Comparison of ENCODE assay signal across 11 cellular contexts in genomic region chrX:39953879-39954278, GRCh38.
DNase-seq lines count a peak whose midpoint lies in the region; ATAC-seq, FAIRE-seq and TF ChIP-seq lines count a peak whose summit lies in the region.
"Had no signal": no experiment of that assay in that cellular context is flagged by ENCODE, and none has a peak within 500 bp of the region (broad histone marks: within the 10 kb centered on the region; RNA-seq: fewer than 3 reads in every experiment).

No MANE protein-coding gene starts in this region.

- no peak for ATAC-seq in GM19351 (IDR thresholded peaks at IDR 0.05; ENCODE audit: unreplicated experiment)

- H3K4me1 Mint-ChIP-seq in activated CD4-positive, alpha-beta memory T cell treated with anti-CD3 and anti-CD28 coated beads, Interleukin-2, amount 10 ng/mL, durations not matched to agents 7 days and 5 days, result peaks cover 6% of the 10 kb centered on the region

- no peak overlapping the region for H3K4me3 ChIP-seq in SJCRH30
- no peak overlapping the region for H3K4me3 ChIP-seq in cardiac muscle cell

- no peaks in the 10 kb centered on the region for H3K27me3 Mint-ChIP-seq in activated CD4-positive, alpha-beta memory T cell treated with anti-CD3 and anti-CD28 coated beads, Interleukin-2, amount 10 ng/mL, durations not matched to agents 7 days and 5 days

- POLR2A ChIA-PET in activated CD4-positive, alpha-beta memory T cell treated with anti-CD3 and anti-CD28 coated beads, Interleukin-2, amount 10 ng/mL, durations not matched to agents 7 days and 5 days (lab: Charles Lee), result no interaction called here

- H3K4me1 ChIP-seq in SJCRH30, result peaks cover 14% of the 10 kb centered on the region
- H3K4me1 ChIP-seq in cardiac muscle cell (ENCODE audit: low read depth), result peaks cover 19% of the 10 kb centered on the region

- H3K36me3 ChIP-seq in SJCRH30 (no peaks in the 10 kb centered on the region), cardiac muscle cell (no peaks in the 10 kb centered on the region)

- no peak overlapping the region for H3K27ac ChIP-seq in SJCRH30
- no peak overlapping the region for H3K27ac ChIP-seq in cardiac muscle cell

- DNase-seq in HTR-8/SVneo (ENCODE audit: insufficient read length, low spot score), result peak; percentile 45
- DNase-seq in SJCRH30, result peak; percentile 62 to 66
- DNase-seq in cardiac muscle cell (ENCODE audit: low read depth in 1 of 2, low spot score in 1 of 2), result peak; percentile 41 to 48
- peak; percentile 24 for DNase-seq in smooth muscle cell of the brain vasculature (ENCODE audit: low read depth, low spot score)
- DNase-seq in activated CD4-positive, alpha-beta memory T cell treated with anti-CD3 and anti-CD28 coated beads, Interleukin-2, amount 10 ng/mL, durations not matched to agents 7 days and 5 days, result no peak
- no peak for DNase-seq in NCI-H187 (lab: John Stamatoyannopoulos, UW)
- DNase-seq in stimulated activated CD8-positive, alpha-beta memory T cell treated with anti-CD3 and anti-CD28 coated beads, Interleukin-4, amount 100 ng/mL, for 48 hours, result no peak
- DNase-seq: activated CD8-positive, alpha-beta memory T cell treated with anti-CD3 and anti-CD28 coated beads, Interleukin-2, amount 50 U/mL, for 4 hours; NCI-H82 had no signal

- H3K9me3 ChIP-seq in SJCRH30 (replicated peaks) (no peaks in the 10 kb centered on the region), cardiac muscle cell (ENCODE audit: low read depth) (no peaks in the 10 kb centered on the region)

- H3K27me3 ChIP-seq in SJCRH30 (no peaks in the 10 kb centered on the region), cardiac muscle cell (no peaks in the 10 kb centered on the region)

- no peaks in the 10 kb centered on the region for H3K9me3 Mint-ChIP-seq in activated CD4-positive, alpha-beta memory T cell treated with anti-CD3 and anti-CD28 coated beads, Interleukin-2, amount 10 ng/mL, durations not matched to agents 7 days and 5 days

- H3K36me3 Mint-ChIP-seq in activated CD4-positive, alpha-beta memory T cell treated with anti-CD3 and anti-CD28 coated beads, Interleukin-2, amount 10 ng/mL, durations not matched to agents 7 days and 5 days (ENCODE audit: low read depth), result no peaks in the 10 kb centered on the region

- H3K4me3 Mint-ChIP-seq in activated CD4-positive, alpha-beta memory T cell treated with anti-CD3 and anti-CD28 coated beads, Interleukin-2, amount 10 ng/mL, durations not matched to agents 7 days and 5 days, result no peak overlapping the region

- CTCF ChIA-PET in activated CD4-positive, alpha-beta memory T cell treated with anti-CD3 and anti-CD28 coated beads, Interleukin-2, amount 10 ng/mL, durations not matched to agents 7 days and 5 days (lab: Charles Lee), result no interaction called here

- no peak for TF ChIP-seq CTCF in cardiac muscle cell (IDR thresholded peaks at IDR 0.05; ENCODE audit: low read depth, low read length)

- peak; percentile 57 for FAIRE-seq in HTR-8/SVneo (lab: Jason Lieb, UNC)
- FAIRE-seq: GM18507 had no signal

- no peak overlapping the region for H3K27ac Mint-ChIP-seq in activated CD4-positive, alpha-beta memory T cell treated with anti-CD3 and anti-CD28 coated beads, Interleukin-2, amount 10 ng/mL, durations not matched to agents 7 days and 5 days

Comparison
In these comparisons a context has a peak if more than half of its experiments do, and no peak if none do; other contexts are left out.
1. DNase-seq: peak in HTR-8/SVneo (single experiment), SJCRH30 (2 of 2), cardiac muscle cell (2 of 2) and smooth muscle cell of the brain vasculature (single experiment); none in activated CD4-positive, alpha-beta memory T cell treated with anti-CD3 and anti-CD28 coated beads, Interleukin-2, amount 10 ng/mL, durations not matched to agents 7 days and 5 days (single experiment), NCI-H187 (0 of 2) and stimulated activated CD8-positive, alpha-beta memory T cell treated with anti-CD3 and anti-CD28 coated beads, Interleukin-4, amount 100 ng/mL, for 48 hours (single experiment).